Comparison of ENCODE assay signal across 24 cellular contexts in the genomic region with DNA sequence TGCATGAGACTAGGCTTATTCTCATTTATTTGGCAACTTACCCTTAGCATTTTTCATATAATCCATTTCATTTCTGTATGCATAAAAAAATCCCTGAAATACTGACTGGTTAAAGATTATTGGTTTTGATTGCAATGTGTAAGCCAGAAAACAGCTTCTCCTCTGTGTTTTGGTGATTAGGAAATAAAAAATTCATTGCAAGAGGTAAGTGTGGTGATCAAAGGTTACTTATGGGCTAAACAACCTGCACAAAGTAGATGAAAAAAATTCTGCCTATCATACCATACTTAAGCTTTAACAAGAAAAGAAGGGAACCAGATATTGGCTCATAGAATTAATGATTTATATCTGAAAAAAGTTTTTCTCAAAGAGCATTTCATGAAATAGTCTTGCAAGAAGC.
DNase-seq lines count a peak whose midpoint lies in the region; ATAC-seq, FAIRE-seq and TF ChIP-seq lines count a peak whose summit lies in the region.
"Had no signal": no experiment of that assay in that cellular context is flagged by ENCODE, and none has a peak within 500 bp of the region (broad histone marks: within the 10 kb centered on the region; RNA-seq: fewer than 3 reads in every experiment).

No MANE protein-coding gene starts in this region.

- TF ChIP-seq EP300 in HepG2 (IDR thresholded peaks at IDR 0.05; ENCODE audit: low read depth in 2 of 2, low read length in 2 of 2) (no peak), HepG2 (CRISPR knock-in tag; IDR thresholded peaks at IDR 0.05; ENCODE audit: borderline replicate concordance) (no peak)

- H3K27me3 ChIP-seq in liver (ENCODE audit: control insufficient read depth in 4 of 4, insufficient read depth in 4 of 4, low read length in 3 of 4) (no peaks in the 10 kb centered on the region), HepG2 (ENCODE audit: control insufficient read depth in 1 of 2, insufficient read depth in 2 of 2, low read length in 2 of 2) (no peaks in the 10 kb centered on the region), right lobe of liver (no peaks in the 10 kb centered on the region)
- H3K27me3 ChIP-seq: BLaER1 had no signal

- POLR2A ChIA-PET in HepG2 (lab: Yijun Ruan, JAX): interaction anchor here (1.1 kb wide), 1 partner anchor 86 kb away, joined by 5 read pairs; a partner anchor contains a TSS

- DNase-seq in HepG2 (ENCODE audit: low spot score) (no peak), right lobe of liver (no peak), DMS153 (lab: John Stamatoyannopoulos, UW) (no peak), NCI-H187 treated with DMSO at 0.1 percent for 48 hours (lab: John Stamatoyannopoulos, UW) (no peak)
- DNase-seq: Caco-2; CD4-positive, CD25-positive, alpha-beta regulatory T cell; CD8-positive, alpha-beta T cell; DMS79; EL; GDM1; GOT3; HFFc6 had no signal

- CTCF ChIA-PET in HepG2 (lab: Yijun Ruan, JAX; ENCODE audit: low intra/inter-chr PET ratio, low total read pairs): no interaction called here

- peaks cover 0 to 4% (median 3%) of the 10 kb centered on the region in 4 donors for H3K4me1 ChIP-seq in liver (ENCODE audit: control insufficient read depth in 4 of 4, insufficient read depth in 4 of 4, low read length in 3 of 4)
- no peaks in the 10 kb centered on the region for H3K4me1 ChIP-seq in HepG2 (ENCODE audit: insufficient read depth, low read length)
- H3K4me1 ChIP-seq in right lobe of liver: peaks cover 0 to 8% (median 0%) of the 10 kb centered on the region in 4 donors
- H3K4me1 ChIP-seq: BLaER1, Caco-2, HAP-1 had no signal

- H3K36me3 ChIP-seq in liver (ENCODE audit: control insufficient read depth in 4 of 4, insufficient read depth in 3 of 4, low read depth in 1 of 4, low read length in 3 of 4) (no peaks in the 10 kb centered on the region), HepG2 (replicated peaks in 1 of 2; ENCODE audit: control insufficient read depth in 1 of 2, insufficient read depth in 2 of 2, low read length in 2 of 2) (no peaks in the 10 kb centered on the region; a peak in 1 of 5 replicates), right lobe of liver (no peaks in the 10 kb centered on the region)
- H3K36me3 ChIP-seq: HAP-1 had no signal

- H2AFZ ChIP-seq in HepG2 (ENCODE audit: low read length): no peak overlapping the region

- H3K4me3 Mint-ChIP-seq in nephron: no peak overlapping the region
- H3K4me3 Mint-ChIP-seq: B cell; CD4-positive, CD25-positive, alpha-beta regulatory T cell; CD8-positive, alpha-beta T cell; HFFc6 had no signal

- no peaks in the 10 kb centered on the region for H3K9me3 ChIP-seq in liver (ENCODE audit: control insufficient read depth in 4 of 4, low read length in 3 of 4)
- H3K9me3 ChIP-seq in HepG2 (ENCODE audit: low read length): no peaks in the 10 kb centered on the region
- H3K9me3 ChIP-seq in right lobe of liver: no peaks in the 10 kb centered on the region
- H3K9me3 ChIP-seq: Caco-2, HAP-1 had no signal

- TF ChIP-seq RAD21 in liver (IDR thresholded peaks at IDR 0.05): no peak
- no peak for TF ChIP-seq RAD21 in HepG2 (CRISPR knock-in tag; IDR thresholded peaks at IDR 0.05)

- no peak overlapping the region for H3K27ac ChIP-seq in liver (ENCODE audit: low read depth in 1 of 2, low read length in 2 of 2)
- no peak overlapping the region for H3K27ac ChIP-seq in HepG2 (ENCODE audit: extremely low read length, insufficient read depth, low read length)
- H3K27ac ChIP-seq in right lobe of liver: no peak overlapping the region
- H3K27ac ChIP-seq: 22Rv1, BLaER1, C4-2B had no signal

- no peaks in the 10 kb centered on the region for H3K27me3 Mint-ChIP-seq in nephron (ENCODE audit: low read depth)
- H3K27me3 Mint-ChIP-seq: B cell; CD4-positive, CD25-positive, alpha-beta regulatory T cell had no signal

- no peak overlapping the region for H3K4me2 ChIP-seq in HepG2 (ENCODE audit: low read depth, low read length)
- H3K4me2 ChIP-seq: BLaER1 had no signal

- peaks cover 25% of the 10 kb centered on the region for H3K9me3 Mint-ChIP-seq in nephron
- H3K9me3 Mint-ChIP-seq: CD4-positive, CD25-positive, alpha-beta regulatory T cell; CD8-positive, alpha-beta T cell; HFFc6 had no signal

- H3K79me2 ChIP-seq in HepG2 (ENCODE audit: insufficient read depth, low read length): no peaks in the 10 kb centered on the region

- in situ Hi-C loops in HepG2 (cut with HindIII; ENCODE audit: extremely low pct_ligation_motif_present, low pct_unique_long_range_greater_than_20kb): no loop called here

- H3K4me3 ChIP-seq in liver (ENCODE audit: low read depth in 1 of 3, low read length in 3 of 3) (no peak overlapping the region), HepG2 (replicated peaks in 1 of 3; ENCODE audit: insufficient read depth in 1 of 3, low read depth in 2 of 3, low read length in 3 of 3) (no peak overlapping the region), right lobe of liver (no peak overlapping the region)
- H3K4me3 ChIP-seq: BLaER1, HAP-1 had no signal

- peaks cover 36% of the 10 kb centered on the region for H3K36me3 Mint-ChIP-seq in nephron (ENCODE audit: low read depth)

- H3K9ac ChIP-seq in liver (ENCODE audit: low read depth in 1 of 2, low read length in 2 of 2): no peak overlapping the region
- no peak overlapping the region for H3K9ac ChIP-seq in HepG2 (ENCODE audit: insufficient read depth, low read depth, low read length)
- H3K9ac ChIP-seq: BLaER1 had no signal

- no peak for FAIRE-seq in HepG2 (lab: Jason Lieb, UNC)
- FAIRE-seq: A204.1, GM12891, H54 had no signal

- ATAC-seq in HepG2 (no peak), right lobe of liver (peak; percentile 61 to 81 (median 70)), GM18498 (IDR thresholded peaks at IDR 0.05; ENCODE audit: unreplicated experiment) (no peak), HG02588 (IDR thresholded peaks at IDR 0.05; ENCODE audit: unreplicated experiment) (no peak)
- ATAC-seq: CD8-positive, alpha-beta T cell had no signal

- H3K4me1 Mint-ChIP-seq in nephron: peaks cover 12% of the 10 kb centered on the region

- BruUV-seq in HepG2 (replicated peaks; lab: Mats Ljungman, UMichigan): no TSS peak

- intact Hi-C loops in HepG2 (cut with micrococcal nuclease; ENCODE audit: unreplicated experiment) (no loop called here), right lobe of liver (cut with DNase I) (no loop called here)

- peak overlapping the region; percentile 72 to 85 (median 80) for H3K27ac Mint-ChIP-seq in nephron
- H3K27ac Mint-ChIP-seq: B cell; CD4-positive, CD25-positive, alpha-beta regulatory T cell; CD8-positive, alpha-beta T cell; HFFc6 had no signal

- TF ChIP-seq CTCF in liver (IDR thresholded peaks at IDR 0.05; ENCODE audit: low read depth, low read length, missing input control) (no peak), HepG2 (CRISPR knock-in tag; IDR thresholded peaks at IDR 0.05) (no peak), right lobe of liver (IDR thresholded peaks at IDR 0.05) (no peak), nephron (IDR thresholded peaks at IDR 0.05; ENCODE audit: unreplicated experiment in 3 of 3) (no peak)

- H4K20me1 ChIP-seq in HepG2 (ENCODE audit: insufficient read depth, low read length): no peaks in the 10 kb centered on the region
- H4K20me1 ChIP-seq: BLaER1 had no signal

- TF ChIP-seq POLR2A in HepG2 (IDR thresholded peaks at IDR 0.05; ENCODE audit: insufficient read depth in 1 of 2, low read depth in 2 of 2, low read length in 2 of 2) (no peak), right lobe of liver (IDR thresholded peaks at IDR 0.05) (no peak)

TF ChIP-seq in liver, 16 proteins besides CTCF, POLR2A, EP300 and RAD21 (continues in another document):
- TF ChIP-seq NR2F2 (IDR thresholded peaks at IDR 0.05) (no peak), RXRA (IDR thresholded peaks at IDR 0.05) (peak in 1 of 2 donors; percentile 25), HNF4G (IDR thresholded peaks at IDR 0.05) (peak; percentile 42)
- TF ChIP-seq, protein P1, sequence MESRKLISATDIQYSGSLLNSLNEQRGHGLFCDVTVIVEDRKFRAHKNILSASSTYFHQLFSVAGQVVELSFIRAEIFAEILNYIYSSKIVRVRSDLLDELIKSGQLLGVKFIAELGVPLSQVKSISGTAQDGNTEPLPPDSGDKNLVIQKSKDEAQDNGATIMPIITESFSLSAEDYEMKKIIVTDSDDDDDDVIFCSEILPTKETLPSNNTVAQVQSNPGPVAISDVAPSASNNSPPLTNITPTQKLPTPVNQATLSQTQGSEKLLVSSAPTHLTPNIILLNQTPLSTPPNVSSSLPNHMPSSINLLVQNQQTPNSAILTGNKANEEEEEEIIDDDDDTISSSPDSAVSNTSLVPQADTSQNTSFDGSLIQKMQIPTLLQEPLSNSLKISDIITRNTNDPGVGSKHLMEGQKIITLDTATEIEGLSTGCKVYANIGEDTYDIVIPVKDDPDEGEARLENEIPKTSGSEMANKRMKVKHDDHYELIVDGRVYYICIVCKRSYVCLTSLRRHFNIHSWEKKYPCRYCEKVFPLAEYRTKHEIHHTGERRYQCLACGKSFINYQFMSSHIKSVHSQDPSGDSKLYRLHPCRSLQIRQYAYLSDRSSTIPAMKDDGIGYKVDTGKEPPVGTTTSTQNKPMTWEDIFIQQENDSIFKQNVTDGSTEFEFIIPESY (IDR thresholded peaks at IDR 0.05): no peak
- TF ChIP-seq, protein P2, sequence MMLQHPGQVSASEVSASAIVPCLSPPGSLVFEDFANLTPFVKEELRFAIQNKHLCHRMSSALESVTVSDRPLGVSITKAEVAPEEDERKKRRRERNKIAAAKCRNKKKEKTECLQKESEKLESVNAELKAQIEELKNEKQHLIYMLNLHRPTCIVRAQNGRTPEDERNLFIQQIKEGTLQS (IDR thresholded peaks at IDR 0.05): no peak

TF ChIP-seq in HepG2, 621 proteins besides CTCF, POLR2A, EP300 and RAD21 (continues in another document):
- no peak for TF ChIP-seq MLLT10 (CRISPR knock-in tag; IDR thresholded peaks at IDR 0.05)
- TF ChIP-seq TARDBP (CRISPR knock-in tag; IDR thresholded peaks at IDR 0.05): no peak

Comparison
In these comparisons a context has a peak if more than half of its experiments do, and no peak if none do; other contexts are left out.
1. ATAC-seq: peak in right lobe of liver (4 of 4); none in HepG2 (single experiment), GM18498 (single experiment) and HG02588 (single experiment).